ENCODE assay signal across 1 cellular context in genomic region chr9:96856363-96857286, GRCh38.
TF ChIP-seq lines count a peak whose summit lies in the region.

No MANE protein-coding gene starts in this region.

TF ChIP-seq in K562, 482 proteins besides CTCF, POLR2A, EP300 and RAD21 (continued from another document and continues in another):
- TF ChIP-seq SFPQ (IDR thresholded peaks at IDR 0.05; ENCODE audit: low read depth, low read length) (no peak), XRCC5 (IDR thresholded peaks at IDR 0.05; ENCODE audit: low read depth, low read length) (no peak), NCOA1 (IDR thresholded peaks at IDR 0.05; ENCODE audit: low read depth) (no peak), SNIP1 (IDR thresholded peaks at IDR 0.05; ENCODE audit: low read depth) (no peak), SMAD4 (CRISPR knock-in tag; conservative IDR thresholded peaks at IDR 0.05) (0 out of 2 replicates have a peak, but pooled peaks have one; percentile 30), ZFX (CRISPR knock-in tag; IDR thresholded peaks at IDR 0.05) (no peak), CEBPZ (IDR thresholded peaks at IDR 0.05; ENCODE audit: borderline replicate concordance, low read depth, low read length) (no peak), ZNF280B (CRISPR knock-in tag; IDR thresholded peaks at IDR 0.05) (no peak), RAD51 (IDR thresholded peaks at IDR 0.05; ENCODE audit: borderline replicate concordance, low read depth) (no peak), NFIX (CRISPR knock-in tag; IDR thresholded peaks at IDR 0.05; ENCODE audit: low read depth) (no peak), L3MBTL2 (IDR thresholded peaks at IDR 0.05) (peak; percentile 60), NR0B1 (IDR thresholded peaks at IDR 0.05; ENCODE audit: partially characterized antibody) (no peak), ZNF239 (CRISPR knock-in tag; IDR thresholded peaks at IDR 0.05) (no peak), CC2D1A (IDR thresholded peaks at IDR 0.05) (0 out of 2 replicates have a peak, but pooled peaks have one; percentile 15), ZNF3 (CRISPR knock-in tag; IDR thresholded peaks at IDR 0.05) (no peak), HDAC2 (IDR thresholded peaks at IDR 0.05) (no peak), ARHGAP35 (IDR thresholded peaks at IDR 0.05; ENCODE audit: partially characterized antibody) (no peak), SMAD3 (CRISPR knock-in tag; conservative IDR thresholded peaks at IDR 0.05) (no peak), SREBF2 (CRISPR knock-in tag; IDR thresholded peaks at IDR 0.05) (no peak), STAG1 (CRISPR knock-in tag; IDR thresholded peaks at IDR 0.05; ENCODE audit: borderline replicate concordance) (peak; percentile 73; the same call in 1 of the 2 replicates), ZFP1 (CRISPR knock-in tag; IDR thresholded peaks at IDR 0.05) (no peak), CEBPB (tag; IDR thresholded peaks at IDR 0.05) (no peak), MTF1 (CRISPR knock-in tag; IDR thresholded peaks at IDR 0.05; ENCODE audit: borderline replicate concordance) (no peak), ZNF79 (CRISPR knock-in tag; IDR thresholded peaks at IDR 0.05; ENCODE audit: low read depth) (no peak), RFX1 (IDR thresholded peaks at IDR 0.05) (no peak), ZBTB34 (CRISPR knock-in tag; IDR thresholded peaks at IDR 0.05) (no peak), BMI1 (IDR thresholded peaks at IDR 0.05; ENCODE audit: low read length) (no peak), TAF1 (IDR thresholded peaks at IDR 0.05; ENCODE audit: control insufficient read depth, extremely low read depth, insufficient read depth, low read length, severe bottlenecking) (no peak), TBP (optimal IDR thresholded peaks at IDR 0.05; ENCODE audit: low read depth, low read length) (no peak), BRD9 (IDR thresholded peaks at IDR 0.05; ENCODE audit: low read depth, partially characterized antibody) (peak; percentile 33), SNAPC5 (CRISPR knock-in tag; IDR thresholded peaks at IDR 0.05) (no peak), CXXC5 (CRISPR knock-in tag; IDR thresholded peaks at IDR 0.05) (0 out of 2 replicates have a peak, but pooled peaks have one; percentile 17), RREB1 (CRISPR knock-in tag; IDR thresholded peaks at IDR 0.05) (no peak), CEBPG (CRISPR knock-in tag; IDR thresholded peaks at IDR 0.05) (no peak), CEBPG (tag; conservative IDR thresholded peaks at IDR 0.05 in 1 of 2, IDR thresholded peaks at IDR 0.05 in 1 of 2) (no peak), ZNF592 (IDR thresholded peaks at IDR 0.05) (0 out of 2 replicates have a peak, but pooled peaks have one; percentile 21), ZNF398 (CRISPR knock-in tag; IDR thresholded peaks at IDR 0.05) (no peak), ELF4 (CRISPR knock-in tag; IDR thresholded peaks at IDR 0.05) (0 out of 2 replicates have a peak, but pooled peaks have one; percentile 29), TRIM28 (IDR thresholded peaks at IDR 0.05) (no peak)
